In genomic region chr20:20461526-20461925, GRCh38 we compare ENCODE assay signal across 1 cellular context.
TF ChIP-seq lines count a peak whose summit lies in the region.

No MANE protein-coding gene starts in this region.

TF ChIP-seq in WTC11, 78 proteins besides CTCF, POLR2A, EP300 and RAD21 (continued from another document):
- TF ChIP-seq, protein P1, sequence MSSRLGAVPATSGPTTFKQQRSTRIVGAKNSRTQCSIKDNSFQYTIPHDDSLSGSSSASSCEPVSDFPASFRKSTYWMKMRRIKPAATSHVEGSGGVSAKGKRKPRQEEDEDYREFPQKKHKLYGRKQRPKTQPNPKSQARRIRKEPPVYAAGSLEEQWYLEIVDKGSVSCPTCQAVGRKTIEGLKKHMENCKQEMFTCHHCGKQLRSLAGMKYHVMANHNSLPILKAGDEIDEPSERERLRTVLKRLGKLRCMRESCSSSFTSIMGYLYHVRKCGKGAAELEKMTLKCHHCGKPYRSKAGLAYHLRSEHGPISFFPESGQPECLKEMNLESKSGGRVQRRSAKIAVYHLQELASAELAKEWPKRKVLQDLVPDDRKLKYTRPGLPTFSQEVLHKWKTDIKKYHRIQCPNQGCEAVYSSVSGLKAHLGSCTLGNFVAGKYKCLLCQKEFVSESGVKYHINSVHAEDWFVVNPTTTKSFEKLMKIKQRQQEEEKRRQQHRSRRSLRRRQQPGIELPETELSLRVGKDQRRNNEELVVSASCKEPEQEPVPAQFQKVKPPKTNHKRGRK (CRISPR knock-in tag; IDR thresholded peaks at IDR 0.05; ENCODE audit: borderline replicate concordance) = no peak
- TF ChIP-seq, protein P2, sequence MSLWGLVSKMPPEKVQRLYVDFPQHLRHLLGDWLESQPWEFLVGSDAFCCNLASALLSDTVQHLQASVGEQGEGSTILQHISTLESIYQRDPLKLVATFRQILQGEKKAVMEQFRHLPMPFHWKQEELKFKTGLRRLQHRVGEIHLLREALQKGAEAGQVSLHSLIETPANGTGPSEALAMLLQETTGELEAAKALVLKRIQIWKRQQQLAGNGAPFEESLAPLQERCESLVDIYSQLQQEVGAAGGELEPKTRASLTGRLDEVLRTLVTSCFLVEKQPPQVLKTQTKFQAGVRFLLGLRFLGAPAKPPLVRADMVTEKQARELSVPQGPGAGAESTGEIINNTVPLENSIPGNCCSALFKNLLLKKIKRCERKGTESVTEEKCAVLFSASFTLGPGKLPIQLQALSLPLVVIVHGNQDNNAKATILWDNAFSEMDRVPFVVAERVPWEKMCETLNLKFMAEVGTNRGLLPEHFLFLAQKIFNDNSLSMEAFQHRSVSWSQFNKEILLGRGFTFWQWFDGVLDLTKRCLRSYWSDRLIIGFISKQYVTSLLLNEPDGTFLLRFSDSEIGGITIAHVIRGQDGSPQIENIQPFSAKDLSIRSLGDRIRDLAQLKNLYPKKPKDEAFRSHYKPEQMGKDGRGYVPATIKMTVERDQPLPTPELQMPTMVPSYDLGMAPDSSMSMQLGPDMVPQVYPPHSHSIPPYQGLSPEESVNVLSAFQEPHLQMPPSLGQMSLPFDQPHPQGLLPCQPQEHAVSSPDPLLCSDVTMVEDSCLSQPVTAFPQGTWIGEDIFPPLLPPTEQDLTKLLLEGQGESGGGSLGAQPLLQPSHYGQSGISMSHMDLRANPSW (CRISPR knock-in tag; conservative IDR thresholded peaks at IDR 0.05; ENCODE audit: low read depth) = no peak
- no peak for TF ChIP-seq CREM (CRISPR knock-in tag; IDR thresholded peaks at IDR 0.05)
